8 cellular contexts compared by ENCODE assay signal in genomic region chr6:112253842-112254816, GRCh38. TPM values are rescaled to one million over a fixed set of nuclear protein-coding genes. Genes with fewer than 3 reads are reported as not detected.
DNase-seq lines count a peak whose midpoint lies in the region; ATAC-seq and TF ChIP-seq lines count a peak whose summit lies in the region.

Gene LAMA4, minus strand, starts transcription at chr6:112254567. Its CDS starts 417 bp downstream, at chr6:112254150.

- no peaks in the 10 kb centered on the region for H4K20me1 ChIP-seq in mammary epithelial cell (ENCODE audit: insufficient read depth, low read length)

- H3K4me1 ChIP-seq in mammary epithelial cell (ENCODE audit: insufficient read depth, low read length) (peaks cover 4% of the 10 kb centered on the region), iPS-20b (ENCODE audit: insufficient read depth, low read length) (peaks cover 17% of the 10 kb centered on the region)

- no peaks in the 10 kb centered on the region for H3K9me3 ChIP-seq in mammary epithelial cell (replicated peaks; ENCODE audit: insufficient read depth, low read length)
- H3K9me3 ChIP-seq in iPS-20b (ENCODE audit: insufficient read depth, low read depth, low read length), result no peaks in the 10 kb centered on the region

- no peaks in the 10 kb centered on the region for H3K36me3 Mint-ChIP-seq in activated naive CD4-positive, alpha-beta T cell treated with anti-CD3 and anti-CD28 coated beads for 36 hours (ENCODE audit: low read depth)

- H3K27me3 Mint-ChIP-seq in activated naive CD4-positive, alpha-beta T cell treated with anti-CD3 and anti-CD28 coated beads for 36 hours (ENCODE audit: low read depth), result peaks cover 28% of the 10 kb centered on the region

- TF ChIP-seq CTCF in mammary epithelial cell (conservative IDR thresholded peaks at IDR 0.05 in 1 of 2, IDR thresholded peaks at IDR 0.05 in 1 of 2; ENCODE audit: extremely low read depth in 1 of 2, insufficient read depth in 1 of 2, low read depth in 1 of 2, low read length in 2 of 2), result no peak

- BruUV-seq in mammary epithelial cell (replicated peaks; lab: Mats Ljungman, UMichigan), result no TSS peak

- no peaks in the 10 kb centered on the region for H3K36me3 ChIP-seq in mammary epithelial cell (ENCODE audit: insufficient read depth, low read length)
- no peaks in the 10 kb centered on the region for H3K36me3 ChIP-seq in iPS-20b (ENCODE audit: insufficient read depth, low read depth, low read length)

- CTCF ChIA-PET in activated naive CD4-positive, alpha-beta T cell treated with anti-CD3 and anti-CD28 coated beads for 36 hours (lab: Charles Lee), result interaction anchor here (0.7 to 1.1 kb wide), 2 partner anchors 57 to 91 kb away, joined by 3 to 4 read pairs; no protein-coding TSS in a partner anchor
- CTCF ChIA-PET in mammary epithelial cell (lab: Charles Lee; ENCODE audit: low non-redundant PET), result no interaction called here

- peak; percentile 28 for DNase-seq in activated naive CD4-positive, alpha-beta T cell treated with anti-CD3 and anti-CD28 coated beads for 36 hours
- no peak for DNase-seq in activated naive CD4-positive, alpha-beta T cell (lab: John Stamatoyannopoulos, UW)
- DNase-seq in NCI-H774 (lab: John Stamatoyannopoulos, UW), result peak; percentile 33
- DNase-seq in mammary epithelial cell, result peak; percentile 32
- peak; percentile 69 for DNase-seq in sciatic nerve (ENCODE audit: low spot score)

- no peak within 1 kb of the TSS for H3K27ac Mint-ChIP-seq in activated naive CD4-positive, alpha-beta T cell treated with anti-CD3 and anti-CD28 coated beads for 36 hours

- peak within 1 kb of the TSS; percentile 64 for H3K4me3 Mint-ChIP-seq in activated naive CD4-positive, alpha-beta T cell treated with anti-CD3 and anti-CD28 coated beads for 36 hours

- H3K27me3 ChIP-seq in mammary epithelial cell (ENCODE audit: insufficient read depth, low read length) (no peaks in the 10 kb centered on the region), iPS-20b (ENCODE audit: insufficient read depth, low read length) (peaks cover 44% of the 10 kb centered on the region)

- in situ Hi-C loops in mammary epithelial cell (cut with MboI; ENCODE audit: low sequenced_read_pairs in 2 of 2), result no loop called here

- H3K4me1 Mint-ChIP-seq in activated naive CD4-positive, alpha-beta T cell treated with anti-CD3 and anti-CD28 coated beads for 36 hours (ENCODE audit: low read depth), result peaks cover 14% of the 10 kb centered on the region

- WGBS in mammary epithelial cell (ENCODE audit: low coverage, missing lambda C conversion rate), result 12% methylated on average over 25 of the region's 52 CpGs

- intact Hi-C loops in activated naive CD4-positive, alpha-beta T cell treated with anti-CD3 and anti-CD28 coated beads for 36 hours (cut with micrococcal nuclease), result no loop called here
- intact Hi-C loops in mammary epithelial cell (cut with micrococcal nuclease) (no loop called here), sciatic nerve (cut with DNase I) (loop anchor here (10.0 kb wide), 1 partner anchor 79 kb away; no protein-coding TSS in a partner anchor)

- ATAC-seq in sciatic nerve (peak; percentile 80), GM21515 (IDR thresholded peaks at IDR 0.05; ENCODE audit: unreplicated experiment) (no peak), GM18870 (IDR thresholded peaks at IDR 0.05; ENCODE audit: unreplicated experiment) (no peak)

- peak within 1 kb of the TSS; percentile 92 for H2AFZ ChIP-seq in mammary epithelial cell (ENCODE audit: low read depth, low read length)

- H3K4me2 ChIP-seq in mammary epithelial cell (ENCODE audit: insufficient read depth, low read depth, low read length), result peak within 1 kb of the TSS; percentile 98

- H3K4me3 ChIP-seq in mammary epithelial cell (replicated peaks in 1 of 3; ENCODE audit: insufficient read depth in 1 of 3, low read depth in 2 of 3, low read length in 3 of 3) (peak within 1 kb of the TSS; percentile 52 to 61 (median 57)), iPS-20b (ENCODE audit: low read length) (peak within 1 kb of the TSS; percentile 85)

- no peaks in the 10 kb centered on the region for H3K9me3 Mint-ChIP-seq in activated naive CD4-positive, alpha-beta T cell treated with anti-CD3 and anti-CD28 coated beads for 36 hours

- dilution Hi-C loops in mammary epithelial cell (cut with HindIII; ENCODE audit: low sequenced_read_pairs), result no loop called here

- H3K9ac ChIP-seq in mammary epithelial cell (ENCODE audit: insufficient read depth, low read length) (no peak within 1 kb of the TSS), iPS-20b (ENCODE audit: low read depth, low read length) (peak within 1 kb of the TSS; percentile 66; the same call in 1 of the 2 replicates)

- no peaks in the 10 kb centered on the region for H3K79me2 ChIP-seq in mammary epithelial cell (ENCODE audit: insufficient read depth, low read length)

- H3K27ac ChIP-seq in mammary epithelial cell (ENCODE audit: insufficient read depth, low read depth, low read length), result no peak within 1 kb of the TSS
- no peak within 1 kb of the TSS for H3K27ac ChIP-seq in iPS-20b (ENCODE audit: low read length)

RNA-seq across cellular contexts. Expression of gene LAMA4, which starts in this region (rescaled TPM):
- total RNA-seq in activated naive CD4-positive, alpha-beta T cell treated with anti-CD3 and anti-CD28 coated beads for 36 hours, result not detected
- total RNA-seq in mammary epithelial cell, result 1 to 10 TPM in 1 of 2 donors, under 1 TPM in 1; 0.35 to 1.2 TPM
- 0.18 TPM for polyA plus RNA-seq in mammary epithelial cell
- polyA minus RNA-seq in mammary epithelial cell, result not detected
- 332 TPM for total RNA-seq in sciatic nerve

Comparison
In these comparisons a context has a peak if more than half of its experiments do, and no peak if none do; other contexts are left out.
1. RNA of gene LAMA4 (total RNA-seq): 332 TPM in sciatic nerve (single experiment); 0.35 to 1.2 TPM in mammary epithelial cell and not detected in activated naive CD4-positive, alpha-beta T cell treated with anti-CD3 and anti-CD28 coated beads for 36 hours; every median in the first group is over 100 times any median in the second.
2. Peak in DNase-seq in activated naive CD4-positive, alpha-beta T cell treated with anti-CD3 and anti-CD28 coated beads for 36 hours; RNA of the gene not detected or under 1 TPM.
3. DNase-seq: peak in NCI-H774 (single experiment), mammary epithelial cell (single experiment) and sciatic nerve (single experiment); none in activated naive CD4-positive, alpha-beta T cell (0 of 4).